In the genomic region with DNA sequence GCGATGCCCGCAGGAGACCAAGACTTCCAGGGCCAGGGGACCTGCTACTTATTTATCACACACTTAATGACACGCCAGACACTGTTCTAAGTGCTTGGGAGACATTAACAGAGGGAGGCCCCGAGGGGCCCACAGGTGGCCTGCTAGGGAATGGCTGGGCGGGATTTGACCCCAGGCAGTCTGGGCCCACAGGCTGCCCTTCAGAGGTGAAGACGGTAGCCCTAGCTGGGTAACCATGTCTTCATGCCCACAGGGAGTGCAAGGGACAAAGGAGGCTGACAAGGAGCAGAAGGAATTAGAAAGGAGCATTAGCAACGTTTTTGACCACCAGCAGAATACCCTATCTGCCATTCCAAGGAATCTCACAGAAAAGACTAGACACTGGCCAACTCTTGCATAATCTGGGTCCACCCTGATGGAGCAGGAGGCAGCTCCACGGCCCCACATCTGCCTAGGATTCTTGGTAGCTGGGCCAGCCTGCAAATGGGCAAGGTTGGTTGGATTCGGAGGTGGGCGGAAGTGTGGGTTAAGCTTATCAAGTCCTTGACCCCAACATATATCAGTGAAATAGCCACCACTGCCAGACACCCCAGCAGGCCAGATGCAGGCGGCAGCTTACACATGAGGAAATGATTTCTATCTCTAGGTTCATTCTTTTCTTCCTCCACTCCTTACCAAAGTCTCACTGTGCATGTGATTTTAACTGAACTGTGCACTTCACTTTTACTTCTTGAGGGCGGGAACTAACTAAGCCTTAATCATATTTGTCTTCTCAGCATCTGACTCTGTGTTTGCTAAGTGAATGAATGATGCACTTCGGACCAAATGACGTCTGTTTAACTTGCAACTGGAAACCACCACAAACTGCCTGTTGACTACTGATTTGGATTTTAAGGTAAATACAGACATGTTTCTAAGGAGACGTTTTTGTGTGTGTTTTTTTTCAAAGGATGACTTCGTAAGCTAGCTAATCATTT, we compare ENCODE assay signal across 17 cellular contexts. TPM values are rescaled to one million over a fixed set of nuclear protein-coding genes. Genes with fewer than 3 reads are reported as not detected.
A peak's percentile ranks its signal among the peaks of the same experiment; 100 is the strongest.
DNase-seq lines count a peak whose midpoint lies in the region; ATAC-seq, FAIRE-seq and TF ChIP-seq lines count a peak whose summit lies in the region.
"Had no signal": no experiment of that assay in that cellular context is flagged by ENCODE, and none has a peak within 500 bp of the region (broad histone marks: within the 10 kb centered on the region; RNA-seq: fewer than 3 reads in every experiment).

No MANE protein-coding gene starts in this region.

- H3K4me1 ChIP-seq in A549: peaks cover 66% of the 10 kb centered on the region

- ATAC-seq in A549 (peak; percentile 6 to 33; a peak in 3 of 6 replicates), T-helper 17 cell (no peak), GM18861 (IDR thresholded peaks at IDR 0.05; ENCODE audit: unreplicated experiment) (no peak), HG02571 (IDR thresholded peaks at IDR 0.05; ENCODE audit: unreplicated experiment) (no peak)
- ATAC-seq: activated naive CD8-positive, alpha-beta T cell treated with anti-CD3 and anti-CD28 coated beads, Interleukin-2, amount 50 U/mL, for 24 hours had no signal

- H3K4me1 Mint-ChIP-seq in mesothelial cell of epicardium (peaks cover 51% of the 10 kb centered on the region), T-helper 17 cell (peaks cover 13% of the 10 kb centered on the region)
- peaks cover 14% of the 10 kb centered on the region for H3K4me1 Mint-ChIP-seq in activated naive CD4-positive, alpha-beta T cell treated with anti-CD3 and anti-CD28 coated beads, Interleukin-2, amount 10 ng/mL, durations not matched to agents 7 days and 5 days

- peak; percentile 79; a peak in 3 of 5 replicates for TF ChIP-seq EP300 in A549 (IDR thresholded peaks at IDR 0.05)

- no peak overlapping the region for H3K4me3 Mint-ChIP-seq in mesothelial cell of epicardium
- H3K4me3 Mint-ChIP-seq in activated naive CD4-positive, alpha-beta T cell treated with anti-CD3 and anti-CD28 coated beads, Interleukin-2, amount 10 ng/mL, durations not matched to agents 7 days and 5 days: no peak overlapping the region
- H3K4me3 Mint-ChIP-seq in T-helper 17 cell: no peak overlapping the region
- H3K4me3 Mint-ChIP-seq: activated CD4-positive, alpha-beta memory T cell treated with anti-CD3 and anti-CD28 coated beads for 36 hours; activated naive CD8-positive, alpha-beta T cell treated with anti-CD3 and anti-CD28 coated beads, Interleukin-2, amount 50 U/mL, for 24 hours; activated T-cell treated with anti-CD3 and anti-CD28 coated beads, Interleukin-2, amount 50 U/mL, for 24 hours had no signal

- peak overlapping the region; percentile 98 to 99 for H3K27ac ChIP-seq in A549
- no peak overlapping the region for H3K27ac ChIP-seq in coronary artery
- H3K27ac ChIP-seq: GM23248 had no signal

- peak overlapping the region; percentile 93 for H3K4me2 ChIP-seq in A549

- no peaks in the 10 kb centered on the region for H3K36me3 Mint-ChIP-seq in mesothelial cell of epicardium
- H3K36me3 Mint-ChIP-seq in activated naive CD4-positive, alpha-beta T cell treated with anti-CD3 and anti-CD28 coated beads, Interleukin-2, amount 10 ng/mL, durations not matched to agents 7 days and 5 days: no peaks in the 10 kb centered on the region
- H3K36me3 Mint-ChIP-seq in T-helper 17 cell (ENCODE audit: low read depth): peaks cover 3% of the 10 kb centered on the region

- TF ChIP-seq POLR2A in A549 (IDR thresholded peaks at IDR 0.05; ENCODE audit: low read length): no peak

- TF ChIP-seq CTCF in A549 (IDR thresholded peaks at IDR 0.05) (no peak), coronary artery (IDR thresholded peaks at IDR 0.05) (no peak), mesothelial cell of epicardium (IDR thresholded peaks at IDR 0.05; ENCODE audit: unreplicated experiment) (no peak)

- no peaks in the 10 kb centered on the region for H3K9me3 Mint-ChIP-seq in mesothelial cell of epicardium
- H3K9me3 Mint-ChIP-seq in activated naive CD4-positive, alpha-beta T cell treated with anti-CD3 and anti-CD28 coated beads, Interleukin-2, amount 10 ng/mL, durations not matched to agents 7 days and 5 days: no peaks in the 10 kb centered on the region
- H3K9me3 Mint-ChIP-seq: activated CD4-positive, alpha-beta memory T cell treated with anti-CD3 and anti-CD28 coated beads for 36 hours; activated naive CD8-positive, alpha-beta T cell treated with anti-CD3 and anti-CD28 coated beads, Interleukin-2, amount 50 U/mL, for 24 hours; activated T-cell treated with anti-CD3 and anti-CD28 coated beads, Interleukin-2, amount 50 U/mL, for 24 hours had no signal

- CTCF ChIA-PET in A549 (lab: Yijun Ruan, JAX): interaction anchor here (0.8 to 3.3 kb wide), 8 partner anchors 15 to 336 kb away, joined by 3 to 20 read pairs (median 4); no protein-coding TSS in a partner anchor
- CTCF ChIA-PET in activated naive CD4-positive, alpha-beta T cell treated with anti-CD3 and anti-CD28 coated beads, Interleukin-2, amount 10 ng/mL, durations not matched to agents 7 days and 5 days (lab: Charles Lee): no interaction called here

- H3K27ac Mint-ChIP-seq in mesothelial cell of epicardium (peak overlapping the region; percentile 19), T-helper 17 cell (no peak overlapping the region)
- H3K27ac Mint-ChIP-seq in activated naive CD4-positive, alpha-beta T cell treated with anti-CD3 and anti-CD28 coated beads, Interleukin-2, amount 10 ng/mL, durations not matched to agents 7 days and 5 days: no peak overlapping the region
- H3K27ac Mint-ChIP-seq: activated CD4-positive, alpha-beta memory T cell treated with anti-CD3 and anti-CD28 coated beads for 36 hours; activated naive CD8-positive, alpha-beta T cell treated with anti-CD3 and anti-CD28 coated beads, Interleukin-2, amount 50 U/mL, for 24 hours; activated T-cell treated with anti-CD3 and anti-CD28 coated beads, Interleukin-2, amount 50 U/mL, for 24 hours had no signal

- WGBS in A549 (ENCODE audit: missing lambda C conversion rate): 43% methylated on average over 16 of the region's 16 CpGs

- H3K27me3 Mint-ChIP-seq in mesothelial cell of epicardium (ENCODE audit: low read depth) (no peaks in the 10 kb centered on the region), T-helper 17 cell (peaks cover 36% of the 10 kb centered on the region)
- H3K27me3 Mint-ChIP-seq in activated naive CD4-positive, alpha-beta T cell treated with anti-CD3 and anti-CD28 coated beads, Interleukin-2, amount 10 ng/mL, durations not matched to agents 7 days and 5 days: peaks cover 14% of the 10 kb centered on the region

- no peak for FAIRE-seq in A549 (lab: Jason Lieb, UNC)
- FAIRE-seq: G401.6, GM12892 had no signal

- POLR2A ChIA-PET in A549 (lab: Yijun Ruan, JAX): interaction anchor here (0.8 to 1.1 kb wide), 2 partner anchors 29 to 47 kb away, joined by 3 to 6 read pairs; no protein-coding TSS in a partner anchor

- no peak overlapping the region for H3K4me3 ChIP-seq in A549
- H3K4me3 ChIP-seq in coronary artery: no peak overlapping the region
- H3K4me3 ChIP-seq: GM23248 had no signal

- peak; percentile 69 to 94 for DNase-seq in A549 (ENCODE audit: low read depth in 1 of 2, low spot score in 1 of 2)
- DNase-seq in NCI-H2029 treated with DMSO at 0.1 percent for 48 hours (lab: John Stamatoyannopoulos, UW): peak; percentile 72
- peak; percentile 68 for DNase-seq in coronary artery (ENCODE audit: low spot score)
- no peak for DNase-seq in mesothelial cell of epicardium (ENCODE audit: low spot score in 2 of 2, unreplicated experiment in 2 of 2)
- DNase-seq in activated naive CD4-positive, alpha-beta T cell treated with anti-CD3 and anti-CD28 coated beads, Interleukin-2, amount 10 ng/mL, durations not matched to agents 7 days and 5 days: no peak
- DNase-seq in T-helper 17 cell: no peak
- DNase-seq: activated CD4-positive, alpha-beta memory T cell treated with anti-CD3 and anti-CD28 coated beads for 36 hours; activated naive CD8-positive, alpha-beta T cell treated with anti-CD3 and anti-CD28 coated beads, Interleukin-2, amount 50 U/mL, for 24 hours; activated T-cell treated with anti-CD3 and anti-CD28 coated beads, Interleukin-2, amount 50 U/mL, for 24 hours; effector memory CD4-positive, alpha-beta T cell; GM23248; NCI-H1436; NCI-H446 treated with DMSO at 0.1 percent for 48 hours had no signal

- no peaks in the 10 kb centered on the region for H3K9me3 ChIP-seq in A549
- H3K9me3 ChIP-seq in T-helper 17 cell (ENCODE audit: control insufficient read depth, low read length, poor library complexity, severe bottlenecking): no peaks in the 10 kb centered on the region

- 0 out of 5 replicates have a peak, but pooled peaks of 1 of the 2 experiments have one; percentile 21 for TF ChIP-seq RAD21 in A549 (conservative IDR thresholded peaks at IDR 0.05 in 1 of 2, IDR thresholded peaks at IDR 0.05 in 1 of 2)

TF ChIP-seq in A549, 52 proteins besides CTCF, POLR2A, EP300 and RAD21 (continues in another document):
- TF ChIP-seq HMGXB4 (CRISPR knock-in tag; IDR thresholded peaks at IDR 0.05; ENCODE audit: borderline replicate concordance) (no peak), FOSL2 (IDR thresholded peaks at IDR 0.05) (peak; percentile 49), FOSL2 (CRISPR knock-in tag; IDR thresholded peaks at IDR 0.05) (peak; percentile 85), CEBPB (IDR thresholded peaks at IDR 0.05) (peak in 1 of 2 experiments; percentile 15; a peak in 1 of 4 replicates), EHF (CRISPR knock-in tag; IDR thresholded peaks at IDR 0.05) (peak; percentile 6; the same call in 1 of the 2 replicates), CHD2 (IDR thresholded peaks at IDR 0.05; ENCODE audit: low read length, partially characterized antibody) (no peak), HOXB13 (CRISPR knock-in tag; IDR thresholded peaks at IDR 0.05; ENCODE audit: low read depth) (no peak)

RNA-seq across cellular contexts. Expression of gene ETS2, which starts 3.4 kb away (rescaled TPM):
- 41.6 and 42.6 TPM in 2 replicates for polyA plus RNA-seq in A549 (2011; rRNA removed)
- 35.1 and 45.9 TPM in 2 replicates for polyA plus RNA-seq in A549 (2012; cell fraction: cytosol; rRNA removed)
- polyA plus RNA-seq in A549 (2012; cell fraction: nucleus; rRNA removed): 87.4 and 104 TPM in 2 replicates
- 45.5 to 48.0 TPM (median 46.1 TPM) in 3 replicates for polyA plus RNA-seq in A549 (2017; fragmentation: RNase III; extraction: RNeasy Plus Mini Kit Qiagen cat#74134 plus additional on column Dnase treatment)
- polyA minus RNA-seq in A549 (2011; rRNA and poly(A)+ RNA removed): 38.4 and 46.6 TPM in 2 replicates
- total RNA-seq in mesothelial cell of epicardium: 29.6 to 32.5 TPM (median 30.5 TPM) in 3 replicates
- total RNA-seq in T-helper 17 cell: 10 to 100 TPM in 1 of 2 donors, 1 to 10 TPM in 1; 8.1 to 10.9 TPM

Comparison
In these comparisons a context has a peak if more than half of its experiments do, and no peak if none do; other contexts are left out.
1. ATAC-seq: peak in A549 (2 of 2); none in T-helper 17 cell (single experiment), GM18861 (single experiment) and HG02571 (single experiment).
2. DNase-seq: peak in A549 (2 of 2), NCI-H2029 treated with DMSO at 0.1 percent for 48 hours (single experiment) and coronary artery (single experiment); none in mesothelial cell of epicardium (0 of 2), activated naive CD4-positive, alpha-beta T cell treated with anti-CD3 and anti-CD28 coated beads, Interleukin-2, amount 10 ng/mL, durations not matched to agents 7 days and 5 days (single experiment) and T-helper 17 cell (0 of 3).
3. H3K27ac ChIP-seq: peak in A549 (2 of 2); none in coronary artery (0 of 2).